5 cellular contexts compared by ENCODE assay signal in genomic region chr3:58678182-58678970, GRCh38. TPM values are rescaled to one million over a fixed set of nuclear protein-coding genes. Genes with fewer than 3 reads are reported as not detected.
"Had no signal": no experiment of that assay in that cellular context is flagged by ENCODE, and none has a peak within 500 bp of the region (broad histone marks: within the 10 kb centered on the region; RNA-seq: fewer than 3 reads in every experiment).

No MANE protein-coding gene starts in this region.

RNA-seq across cellular contexts. Expression of gene FAM3D, which starts 11.8 kb away (rescaled TPM):
- total RNA-seq: LHCN-M2, MCF 10A, PC-3, Right ventricle myocardium superior, SK-MEL-5 had no signal
